Comparison of ENCODE assay signal across 1 cellular context in the genomic region with DNA sequence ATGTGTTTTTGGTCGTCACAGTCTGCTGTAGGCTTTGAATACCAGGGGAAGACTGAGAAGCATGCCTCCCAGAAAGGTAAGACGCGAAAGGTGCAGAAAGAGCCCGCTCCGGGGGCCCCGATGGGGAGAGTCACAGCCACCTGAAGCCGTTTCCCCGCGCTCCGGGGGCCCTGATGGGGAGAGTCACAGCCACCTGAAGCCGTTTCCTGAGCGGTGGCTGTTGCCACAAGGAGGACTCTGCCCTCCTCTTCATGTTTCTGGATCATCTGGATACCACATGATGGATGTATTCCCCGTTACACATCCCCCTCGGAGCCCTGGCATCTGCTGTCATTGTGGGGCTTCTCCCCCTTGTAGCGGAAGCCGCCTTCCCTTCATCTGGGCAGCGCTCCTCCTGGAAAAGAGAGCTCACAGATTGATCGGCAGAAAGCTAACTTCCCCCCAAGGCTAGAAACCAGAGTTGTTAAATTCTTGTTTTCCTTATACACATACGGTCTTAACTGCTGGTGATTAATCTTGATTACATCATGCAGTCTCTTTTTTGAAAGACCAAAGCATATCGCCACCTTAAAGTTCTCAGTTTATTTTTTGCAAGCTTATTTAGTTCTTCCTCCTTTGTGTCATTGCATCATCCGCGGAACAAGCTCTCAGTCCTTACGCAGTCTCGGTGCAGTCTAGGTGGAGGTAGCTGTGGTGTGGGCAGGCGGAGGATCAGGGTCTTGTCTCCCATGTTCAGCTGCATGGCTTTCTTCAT.
TF ChIP-seq lines count a peak whose summit lies in the region.

No MANE protein-coding gene starts in this region.

TF ChIP-seq in GM23338, 12 proteins besides CTCF, POLR2A, EP300 and RAD21 (continued from another document):
- TF ChIP-seq, protein P1, sequence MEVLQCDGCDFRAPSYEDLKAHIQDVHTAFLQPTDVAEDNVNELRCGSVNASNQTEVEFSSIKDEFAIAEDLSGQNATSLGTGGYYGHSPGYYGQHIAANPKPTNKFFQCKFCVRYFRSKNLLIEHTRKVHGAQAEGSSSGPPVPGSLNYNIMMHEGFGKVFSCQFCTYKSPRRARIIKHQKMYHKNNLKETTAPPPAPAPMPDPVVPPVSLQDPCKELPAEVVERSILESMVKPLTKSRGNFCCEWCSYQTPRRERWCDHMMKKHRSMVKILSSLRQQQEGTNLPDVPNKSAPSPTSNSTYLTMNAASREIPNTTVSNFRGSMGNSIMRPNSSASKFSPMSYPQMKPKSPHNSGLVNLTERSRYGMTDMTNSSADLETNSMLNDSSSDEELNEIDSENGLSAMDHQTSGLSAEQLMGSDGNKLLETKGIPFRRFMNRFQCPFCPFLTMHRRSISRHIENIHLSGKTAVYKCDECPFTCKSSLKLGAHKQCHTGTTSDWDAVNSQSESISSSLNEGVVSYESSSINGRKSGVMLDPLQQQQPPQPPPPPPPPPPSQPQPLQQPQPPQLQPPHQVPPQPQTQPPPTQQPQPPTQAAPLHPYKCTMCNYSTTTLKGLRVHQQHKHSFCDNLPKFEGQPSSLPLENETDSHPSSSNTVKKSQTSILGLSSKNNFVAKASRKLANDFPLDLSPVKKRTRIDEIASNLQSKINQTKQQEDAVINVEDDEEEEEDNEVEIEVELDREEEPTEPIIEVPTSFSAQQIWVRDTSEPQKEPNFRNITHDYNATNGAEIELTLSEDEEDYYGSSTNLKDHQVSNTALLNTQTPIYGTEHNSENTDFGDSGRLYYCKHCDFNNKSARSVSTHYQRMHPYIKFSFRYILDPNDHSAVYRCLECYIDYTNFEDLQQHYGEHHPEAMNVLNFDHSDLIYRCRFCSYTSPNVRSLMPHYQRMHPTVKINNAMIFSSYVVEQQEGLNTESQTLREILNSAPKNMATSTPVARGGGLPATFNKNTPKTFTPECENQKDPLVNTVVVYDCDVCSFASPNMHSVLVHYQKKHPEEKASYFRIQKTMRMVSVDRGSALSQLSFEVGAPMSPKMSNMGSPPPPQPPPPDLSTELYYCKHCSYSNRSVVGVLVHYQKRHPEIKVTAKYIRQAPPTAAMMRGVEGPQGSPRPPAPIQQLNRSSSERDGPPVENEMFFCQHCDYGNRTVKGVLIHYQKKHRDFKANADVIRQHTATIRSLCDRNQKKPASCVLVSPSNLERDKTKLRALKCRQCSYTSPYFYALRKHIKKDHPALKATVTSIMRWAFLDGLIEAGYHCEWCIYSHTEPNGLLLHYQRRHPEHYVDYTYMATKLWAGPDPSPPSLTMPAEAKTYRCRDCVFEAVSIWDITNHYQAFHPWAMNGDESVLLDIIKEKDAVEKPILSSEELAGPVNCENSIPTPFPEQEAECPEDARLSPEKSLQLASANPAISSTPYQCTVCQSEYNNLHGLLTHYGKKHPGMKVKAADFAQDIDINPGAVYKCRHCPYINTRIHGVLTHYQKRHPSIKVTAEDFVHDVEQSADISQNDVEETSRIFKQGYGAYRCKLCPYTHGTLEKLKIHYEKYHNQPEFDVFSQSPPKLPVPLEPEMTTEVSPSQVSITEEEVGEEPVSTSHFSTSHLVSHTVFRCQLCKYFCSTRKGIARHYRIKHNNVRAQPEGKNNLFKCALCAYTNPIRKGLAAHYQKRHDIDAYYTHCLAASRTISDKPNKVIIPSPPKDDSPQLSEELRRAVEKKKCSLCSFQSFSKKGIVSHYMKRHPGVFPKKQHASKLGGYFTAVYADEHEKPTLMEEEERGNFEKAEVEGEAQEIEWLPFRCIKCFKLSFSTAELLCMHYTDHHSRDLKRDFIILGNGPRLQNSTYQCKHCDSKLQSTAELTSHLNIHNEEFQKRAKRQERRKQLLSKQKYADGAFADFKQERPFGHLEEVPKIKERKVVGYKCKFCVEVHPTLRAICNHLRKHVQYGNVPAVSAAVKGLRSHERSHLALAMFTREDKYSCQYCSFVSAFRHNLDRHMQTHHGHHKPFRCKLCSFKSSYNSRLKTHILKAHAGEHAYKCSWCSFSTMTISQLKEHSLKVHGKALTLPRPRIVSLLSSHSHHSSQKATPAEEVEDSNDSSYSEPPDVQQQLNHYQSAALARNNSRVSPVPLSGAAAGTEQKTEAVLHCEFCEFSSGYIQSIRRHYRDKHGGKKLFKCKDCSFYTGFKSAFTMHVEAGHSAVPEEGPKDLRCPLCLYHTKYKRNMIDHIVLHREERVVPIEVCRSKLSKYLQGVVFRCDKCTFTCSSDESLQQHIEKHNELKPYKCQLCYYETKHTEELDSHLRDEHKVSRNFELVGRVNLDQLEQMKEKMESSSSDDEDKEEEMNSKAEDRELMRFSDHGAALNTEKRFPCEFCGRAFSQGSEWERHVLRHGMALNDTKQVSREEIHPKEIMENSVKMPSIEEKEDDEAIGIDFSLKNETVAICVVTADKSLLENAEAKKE (CRISPR knock-in tag; IDR thresholded peaks at IDR 0.05), result no peak
- TF ChIP-seq ZNF331 (CRISPR knock-in tag; IDR thresholded peaks at IDR 0.05; ENCODE audit: low read depth), result no peak
- TF ChIP-seq, protein P2, sequence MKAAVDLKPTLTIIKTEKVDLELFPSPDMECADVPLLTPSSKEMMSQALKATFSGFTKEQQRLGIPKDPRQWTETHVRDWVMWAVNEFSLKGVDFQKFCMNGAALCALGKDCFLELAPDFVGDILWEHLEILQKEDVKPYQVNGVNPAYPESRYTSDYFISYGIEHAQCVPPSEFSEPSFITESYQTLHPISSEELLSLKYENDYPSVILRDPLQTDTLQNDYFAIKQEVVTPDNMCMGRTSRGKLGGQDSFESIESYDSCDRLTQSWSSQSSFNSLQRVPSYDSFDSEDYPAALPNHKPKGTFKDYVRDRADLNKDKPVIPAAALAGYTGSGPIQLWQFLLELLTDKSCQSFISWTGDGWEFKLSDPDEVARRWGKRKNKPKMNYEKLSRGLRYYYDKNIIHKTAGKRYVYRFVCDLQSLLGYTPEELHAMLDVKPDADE (IDR thresholded peaks at IDR 0.05), result no peak
- no peak for TF ChIP-seq ZNF114 (CRISPR knock-in tag; IDR thresholded peaks at IDR 0.05)
- no peak for TF ChIP-seq EZH2phosphoT487 (IDR thresholded peaks at IDR 0.05; ENCODE audit: unreplicated experiment)
- TF ChIP-seq EZH2 (IDR thresholded peaks at IDR 0.05; ENCODE audit: low read depth, unreplicated experiment), result no peak
- no peak for TF ChIP-seq POLR2AphosphoS5 (IDR thresholded peaks at IDR 0.05; ENCODE audit: low read depth)
